Comparison of ENCODE assay signal across 8 cellular contexts in the genomic region with DNA sequence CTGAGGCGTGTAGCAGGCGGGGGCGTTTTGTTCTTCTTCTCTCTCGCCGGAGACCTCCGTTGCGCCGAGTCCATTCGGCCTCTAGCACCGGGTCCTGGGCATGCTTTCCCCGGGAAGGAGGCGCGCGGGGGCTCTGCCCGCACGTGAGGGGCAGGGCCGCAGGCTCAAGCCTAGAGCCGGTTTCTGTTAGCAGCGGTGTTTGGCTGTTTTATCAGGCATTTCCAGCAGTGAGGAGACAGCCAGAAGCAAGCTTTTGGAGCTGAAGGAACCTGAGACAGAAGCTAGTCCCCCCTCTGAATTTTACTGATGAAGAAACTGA. TPM values are rescaled to one million over a fixed set of nuclear protein-coding genes. Genes with fewer than 3 reads are reported as not detected.
DNase-seq lines count a peak whose midpoint lies in the region; ATAC-seq, FAIRE-seq and TF ChIP-seq lines count a peak whose summit lies in the region.

No MANE protein-coding gene starts in this region.

- peaks cover 7% of the 10 kb centered on the region for H3K79me2 ChIP-seq in ACC112 (ENCODE audit: control insufficient read depth, insufficient read depth, low read length, unreplicated experiment)

- TF ChIP-seq CTCF in colonic mucosa (IDR thresholded peaks at IDR 0.05), result no peak
- no peak for TF ChIP-seq CTCF in GM10248 (IDR thresholded peaks at IDR 0.05; ENCODE audit: control extremely low read depth, extremely low read depth, low read depth, missing control alignments)

- H3K4me3 ChIP-seq in ACC112 (ENCODE audit: low read depth, low read length), result peak overlapping the region; percentile 91
- H3K4me3 ChIP-seq in HUES6 (ENCODE audit: low read depth, low read length), result peak overlapping the region; percentile 66
- peak overlapping the region; percentile 80 for H3K4me3 ChIP-seq in colonic mucosa
- H3K4me3 ChIP-seq in muscle layer of duodenum (ENCODE audit: low read depth in 1 of 2, low read length in 2 of 2), result peak overlapping the region; percentile 74 to 84

- peaks cover 19% of the 10 kb centered on the region for H3K4me1 ChIP-seq in ACC112 (ENCODE audit: control insufficient read depth, insufficient read depth, low read length, unreplicated experiment)
- H3K4me1 ChIP-seq in HUES6 (ENCODE audit: control insufficient read depth, insufficient read depth, low read length), result peaks cover 47% of the 10 kb centered on the region
- no peaks in the 10 kb centered on the region for H3K4me1 ChIP-seq in colonic mucosa
- peaks cover 10 to 16% of the 10 kb centered on the region in 2 donors for H3K4me1 ChIP-seq in muscle layer of duodenum (ENCODE audit: control insufficient read depth in 1 of 2, insufficient read depth in 2 of 2, low read length in 2 of 2)

- no peak for ATAC-seq in HG03139 (IDR thresholded peaks at IDR 0.05; ENCODE audit: unreplicated experiment)

- intact Hi-C loops in colonic mucosa (cut with DNase I), result no loop called here

- DNase-seq in colonic mucosa, result no peak
- no peak for DNase-seq in COLO829 (ENCODE audit: low spot score)
- DNase-seq in HTR-8/SVneo (ENCODE audit: insufficient read length, low spot score), result no peak
- DNase-seq in GM10248 (ENCODE audit: extremely low spot score), result no peak

- no peaks in the 10 kb centered on the region for H3K9me3 ChIP-seq in HUES6 (ENCODE audit: control insufficient read depth, insufficient read depth, low read depth, low read length)
- no peaks in the 10 kb centered on the region for H3K9me3 ChIP-seq in colonic mucosa
- H3K9me3 ChIP-seq in muscle layer of duodenum (ENCODE audit: control insufficient read depth in 1 of 2, low read length in 2 of 2), result no peaks in the 10 kb centered on the region

- H2AFZ ChIP-seq in ACC112 (ENCODE audit: low read length, unreplicated experiment), result peak overlapping the region; percentile 88

- H3K9ac ChIP-seq in HUES6 (ENCODE audit: low read length), result peak overlapping the region; percentile 64
- H3K9ac ChIP-seq in colonic mucosa (ENCODE audit: low read depth in 2 of 2, low read length in 2 of 2), result peak overlapping the region; percentile 75 to 76

- POLR2A ChIA-PET in GM10248 (lab: Yijun Ruan, JAX), result no interaction called here

- H3K36me3 ChIP-seq in ACC112 (ENCODE audit: insufficient read depth, low read length) (0 out of 2 replicates have a peak, but pooled peaks cover 3% of the 10 kb centered on the region), HUES6 (ENCODE audit: control insufficient read depth, insufficient read depth, low read length) (0 out of 2 replicates have a peak, but pooled peaks cover under 1% of the 10 kb centered on the region), colonic mucosa (no peaks in the 10 kb centered on the region), muscle layer of duodenum (ENCODE audit: control insufficient read depth in 1 of 2, insufficient read depth in 2 of 2, low read length in 2 of 2) (no peaks in the 10 kb centered on the region)

- H3K27me3 ChIP-seq in ACC112 (ENCODE audit: insufficient read depth, low read length), result no peaks in the 10 kb centered on the region
- H3K27me3 ChIP-seq in HUES6 (ENCODE audit: control insufficient read depth, insufficient read depth, low read length), result peaks cover 10% of the 10 kb centered on the region
- no peaks in the 10 kb centered on the region for H3K27me3 ChIP-seq in colonic mucosa
- no peaks in the 10 kb centered on the region for H3K27me3 ChIP-seq in muscle layer of duodenum (ENCODE audit: low read depth, low read length)

- FAIRE-seq in HTR-8/SVneo (lab: Jason Lieb, UNC), result no peak

- H3K27ac ChIP-seq in ACC112 (ENCODE audit: low read depth, low read length) (no peak overlapping the region), HUES6 (ENCODE audit: low read depth, low read length) (no peak overlapping the region), colonic mucosa (peak overlapping the region; percentile 68), muscle layer of duodenum (ENCODE audit: low read length) (peak overlapping the region; percentile 39)

- CTCF ChIA-PET in GM10248 (lab: Yijun Ruan, JAX), result interaction anchor here (0.9 to 2.0 kb wide), 6 partner anchors 9 to 237 kb away, joined by 3 to 8 read pairs (median 4); no protein-coding TSS in a partner anchor

RNA-seq across cellular contexts. Expression of a gene that starts 0.6 kb away (rescaled TPM):
- total RNA-seq in colonic mucosa, result 10 to 100 TPM; 16.6 to 18.1 TPM

Comparison
In these comparisons a context has a peak if more than half of its experiments do, and no peak if none do; other contexts are left out.
1. H3K27ac ChIP-seq: peak in colonic mucosa (single experiment) and muscle layer of duodenum (single experiment); none in ACC112 (single experiment) and HUES6 (single experiment).
2. Peak in every context shown above with its lines, with median percentiles within 50 percentile points of each other: H3K4me3 ChIP-seq.